8 cellular contexts compared by ENCODE assay signal in the genomic region with DNA sequence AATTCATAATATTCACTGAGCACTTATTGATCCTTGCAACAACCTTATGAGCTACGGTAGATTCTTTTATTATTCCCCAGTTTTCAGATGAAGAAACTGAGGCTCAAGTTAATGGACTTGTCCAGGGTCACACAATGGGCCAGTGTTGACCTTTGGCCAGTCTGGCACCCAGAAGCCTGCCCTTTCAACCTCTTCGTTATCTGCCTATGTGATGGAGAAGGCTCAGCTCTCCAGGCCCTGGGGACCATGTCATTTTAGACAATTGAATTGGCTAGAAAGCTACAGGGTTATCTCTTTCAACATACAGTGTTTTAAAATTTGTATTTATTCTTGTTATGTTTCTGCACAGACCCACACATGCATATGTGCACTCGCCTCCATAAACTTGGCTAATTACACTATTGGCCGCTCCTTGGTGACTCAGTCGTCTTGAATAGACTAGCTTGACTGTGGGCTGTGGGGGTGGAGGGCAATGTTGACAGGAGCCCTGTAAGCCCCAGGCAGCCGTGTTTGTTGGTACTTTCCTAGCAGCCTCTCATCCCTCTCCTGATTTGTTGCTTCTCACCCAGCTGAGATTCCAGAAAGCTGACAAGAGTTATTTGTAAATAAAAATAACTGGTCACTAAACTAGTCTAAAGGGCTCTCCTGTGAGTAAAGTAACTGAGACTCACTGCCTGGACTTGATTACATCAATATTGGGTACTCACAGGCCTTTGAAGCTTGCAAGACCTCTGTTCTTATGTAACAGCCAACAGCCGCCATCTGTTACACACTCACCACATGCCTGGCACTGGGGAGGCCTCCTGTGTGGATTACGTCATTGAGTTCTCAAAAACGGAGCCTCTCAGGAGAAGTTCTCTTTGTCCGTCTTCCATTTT. TPM values are rescaled to one million over a fixed set of nuclear protein-coding genes. Genes with fewer than 3 reads are reported as not detected.
DNase-seq lines count a peak whose midpoint lies in the region; ATAC-seq and TF ChIP-seq lines count a peak whose summit lies in the region.
"Had no signal": no experiment of that assay in that cellular context is flagged by ENCODE, and none has a peak within 500 bp of the region (broad histone marks: within the 10 kb centered on the region; RNA-seq: fewer than 3 reads in every experiment).

No MANE protein-coding gene starts in this region.

- H3K4me1 ChIP-seq in body of pancreas (peaks cover 10% of the 10 kb centered on the region), left lung (peaks cover 33 to 38% of the 10 kb centered on the region in 2 donors)

- 83 to 89% methylated on average over 10 of the region's 10 CpGs for WGBS in body of pancreas, 2 donors

- intact Hi-C loops in body of pancreas (cut with DNase I), result no loop called here
- intact Hi-C loops in left lung (cut with DNase I), result no loop called here

- TF ChIP-seq CTCF in body of pancreas (IDR thresholded peaks at IDR 0.05) (no peak), left lung (IDR thresholded peaks at IDR 0.05) (no peak), type B pancreatic cell (conservative IDR thresholded peaks at IDR 0.05) (no peak)

- H3K9me3 ChIP-seq in body of pancreas (no peaks in the 10 kb centered on the region), left lung (no peaks in the 10 kb centered on the region)

- ATAC-seq in body of pancreas (peak; percentile 58), left lung (peak; percentile 58)

- H3K27me3 ChIP-seq in body of pancreas, result no peaks in the 10 kb centered on the region
- no peaks in the 10 kb centered on the region for H3K27me3 ChIP-seq in left lung

- H3K36me3 ChIP-seq in body of pancreas (replicated peaks in 1 of 2; ENCODE audit: insufficient read depth in 1 of 2, low read depth in 2 of 2) (no peaks in the 10 kb centered on the region), left lung (no peaks in the 10 kb centered on the region)

- H3K36me3 Mint-ChIP-seq in type B pancreatic cell, result no peaks in the 10 kb centered on the region

- H3K9me3 Mint-ChIP-seq in type B pancreatic cell, result no peaks in the 10 kb centered on the region
- H3K9me3 Mint-ChIP-seq: IgD-negative memory B cell had no signal

- peaks cover 43% of the 10 kb centered on the region for H3K4me1 Mint-ChIP-seq in type B pancreatic cell (ENCODE audit: unreplicated experiment)

- H3K4me3 Mint-ChIP-seq in type B pancreatic cell, result no peak overlapping the region
- H3K4me3 Mint-ChIP-seq: IgD-negative memory B cell had no signal

- no peaks in the 10 kb centered on the region for H3K27me3 Mint-ChIP-seq in type B pancreatic cell
- H3K27me3 Mint-ChIP-seq: IgD-negative memory B cell had no signal

- H3K4me3 ChIP-seq in body of pancreas, result no peak overlapping the region
- H3K4me3 ChIP-seq in left lung, result no peak overlapping the region

- peak; percentile 89 for DNase-seq in NCI-H1694 (lab: John Stamatoyannopoulos, UW)
- peak in 3 of 4 donors; percentile 39 to 62 (median 56) for DNase-seq in body of pancreas
- peak in 1 of 2 donors; percentile 53 for DNase-seq in left lung
- DNase-seq in type B pancreatic cell (ENCODE audit: extremely low spot score, unreplicated experiment), result no peak
- DNase-seq in T-helper 1 cell, result no peak
- no peak for DNase-seq in 8988T
- DNase-seq in NCI-H2196 (lab: John Stamatoyannopoulos, UW; ENCODE audit: unreplicated experiment), result no peak

- H3K27ac ChIP-seq in body of pancreas (peak overlapping the region in 1 of 4 donors; percentile 12), left lung (peak overlapping the region in 1 of 2 donors; percentile 55)

- peak overlapping the region; percentile 79 for H3K27ac Mint-ChIP-seq in type B pancreatic cell
- H3K27ac Mint-ChIP-seq: IgD-negative memory B cell had no signal

- TF ChIP-seq POLR2A in body of pancreas (IDR thresholded peaks at IDR 0.05), result no peak

RNA-seq across cellular contexts. Expression of a gene that starts 8.5 kb away (rescaled TPM):
- 1 to 10 TPM; 3.1 to 7.6 TPM for total RNA-seq in body of pancreas
- total RNA-seq in left lung, result 10 to 100 TPM; 22.7 to 26.2 TPM
- 5.4 and 20.6 TPM in 2 replicates for total RNA-seq in type B pancreatic cell (ENCODE audit: low replicate concordance)

Comparison
In these comparisons a context has a peak if more than half of its experiments do, and no peak if none do; other contexts are left out.
1. DNase-seq: peak in NCI-H1694 (single experiment) and body of pancreas (3 of 4); none in type B pancreatic cell (single experiment), T-helper 1 cell (0 of 5), 8988T (single experiment) and NCI-H2196 (single experiment).